21 cellular contexts compared by ENCODE assay signal in genomic region chr5:36796171-36796570, GRCh38.
DNase-seq lines count a peak whose midpoint lies in the region; ATAC-seq and TF ChIP-seq lines count a peak whose summit lies in the region.
"Had no signal": no experiment of that assay in that cellular context is flagged by ENCODE, and none has a peak within 500 bp of the region (broad histone marks: within the 10 kb centered on the region; RNA-seq: fewer than 3 reads in every experiment).

No MANE protein-coding gene starts in this region.

- no peak overlapping the region for H3K4ac ChIP-seq in IMR-90 (ENCODE audit: low read depth, low read length)

- no peaks in the 10 kb centered on the region for H3K36me3 ChIP-seq in BLaER1 treated with 17β-estradiol and CSF1 and Interleukin-3, amounts not matched to agents 10 nM and 100 nM
- H3K36me3 ChIP-seq in IMR-90 (ENCODE audit: control insufficient read depth, insufficient read depth, low read length), result no peaks in the 10 kb centered on the region
- H3K36me3 ChIP-seq: MG63 had no signal

- CTCF ChIA-PET in IMR-90 (lab: Yijun Ruan, JAX), result no interaction called here

- no peak overlapping the region for H2AK5ac ChIP-seq in IMR-90 (ENCODE audit: low read depth, low read length)

- intact Hi-C loops in IMR-90 (cut with micrococcal nuclease), result no loop called here

- H3K9me3 ChIP-seq in BLaER1 treated with 17β-estradiol and CSF1 and Interleukin-3, amounts not matched to agents 10 nM and 100 nM (replicated peaks in 1 of 11), result no peaks in the 10 kb centered on the region
- no peaks in the 10 kb centered on the region for H3K9me3 ChIP-seq in IMR-90 (ENCODE audit: control insufficient read depth, insufficient read depth, low read length)
- H3K9me3 ChIP-seq: MG63, SK-N-SH had no signal

- H3K14ac ChIP-seq in IMR-90 (replicated peaks; ENCODE audit: low read depth, low read length), result no peak overlapping the region

- no peak for TF ChIP-seq POLR2A in IMR-90 (IDR thresholded peaks at IDR 0.05; ENCODE audit: low read depth, low read length)

- H3K9me1 ChIP-seq in IMR-90 (ENCODE audit: insufficient read depth, low read length), result no peaks in the 10 kb centered on the region

- no peak overlapping the region for H4K8ac ChIP-seq in IMR-90 (ENCODE audit: low read depth in 2 of 2, low read length in 2 of 2)

- TF ChIP-seq CTCF in IMR-90 (conservative IDR thresholded peaks at IDR 0.05; ENCODE audit: low read depth, low read length) (no peak), astrocyte of the spinal cord (IDR thresholded peaks at IDR 0.05; ENCODE audit: low read depth, low read length) (no peak)

- no peak overlapping the region for H3K23ac ChIP-seq in IMR-90 (ENCODE audit: low read depth, low read length)

- in situ Hi-C loops in IMR-90 (cut with MboI; ENCODE audit: low sequenced_read_pairs), result no loop called here
- in situ Hi-C loops in astrocyte of the spinal cord (cut with HindIII; ENCODE audit: low sequenced_read_pairs), result no loop called here

- H3K4me2 ChIP-seq in BLaER1 treated with 17β-estradiol and CSF1 and Interleukin-3, amounts not matched to agents 10 nM and 100 nM, result peak overlapping the region in 7 of 11 experiments; percentile 22 to 49 (median 30); a peak in 9 of 22 replicates
- peak overlapping the region; percentile 54; the same call in 1 of the 2 replicates for H3K4me2 ChIP-seq in IMR-90 (ENCODE audit: low read depth, low read length)
- H3K4me2 ChIP-seq: SK-N-SH had no signal

- 20% methylated on average over 1 of the region's 3 CpGs; no CpG with 5 or more reads in 1 of the 2 experiments for WGBS in IMR-90 (ENCODE audit: extremely low coverage in 2 of 2, insufficient read length in 1 of 2), 2 experiments

- H3K56ac ChIP-seq in IMR-90 (ENCODE audit: extremely low read depth, insufficient read depth, low read length), result no peak overlapping the region

- DNase-seq in IMR-90 (no peak), astrocyte of the spinal cord (ENCODE audit: low read depth, low spot score) (peak; percentile 5), myocyte (ENCODE audit: low read depth) (peak; percentile 87), NCI-H748 (lab: John Stamatoyannopoulos, UW; ENCODE audit: unreplicated experiment) (no peak), NOMO-1 (lab: John Stamatoyannopoulos, UW; ENCODE audit: unreplicated experiment in 2 of 2) (no peak)
- DNase-seq: ACHN, DND-41, GDM1, H9, MG63, NCI-H1048, NCI-H1436, NCI-H1930, NCI-H226, NCI-H524, RPMI8226, SHP77 treated with DMSO at 0.1 percent for 48 hours, SK-N-SH had no signal

- no peak overlapping the region for H2BK15ac ChIP-seq in IMR-90 (ENCODE audit: low read depth, low read length)

- H2BK5ac ChIP-seq in IMR-90 (ENCODE audit: low read depth, low read length, poor library complexity, severe bottlenecking), result no peak overlapping the region

- no peaks in the 10 kb centered on the region for H3K27me3 ChIP-seq in BLaER1 treated with 17β-estradiol and CSF1 and Interleukin-3, amounts not matched to agents 10 nM and 100 nM
- peaks cover 3% of the 10 kb centered on the region; the same call in 1 of the 2 replicates for H3K27me3 ChIP-seq in IMR-90 (ENCODE audit: control insufficient read depth, insufficient read depth, low read length)

- no peak overlapping the region for H4K91ac ChIP-seq in IMR-90 (ENCODE audit: insufficient read depth, low read depth, low read length)

- dilution Hi-C loops in IMR-90 (cut with HindIII; ENCODE audit: low sequenced_read_pairs, unreplicated experiment), result no loop called here

- H4K20me1 ChIP-seq in BLaER1 treated with 17β-estradiol and CSF1 and Interleukin-3, amounts not matched to agents 10 nM and 100 nM, result no peaks in the 10 kb centered on the region
- no peaks in the 10 kb centered on the region for H4K20me1 ChIP-seq in IMR-90 (ENCODE audit: insufficient read depth, low read length)

- POLR2A ChIA-PET in IMR-90 (lab: Charles Lee; ENCODE audit: unreplicated experiment), result no interaction called here

- BruUV-seq in IMR-90 (replicated peaks; lab: Mats Ljungman, UMichigan), result no TSS peak

- 0 out of 22 replicates have a peak overlapping the region, but pooled peaks of 1 of the 11 experiments have one; percentile 1 for H3K27ac ChIP-seq in BLaER1 treated with 17β-estradiol and CSF1 and Interleukin-3, amounts not matched to agents 10 nM and 100 nM
- H3K27ac ChIP-seq in IMR-90 (ENCODE audit: insufficient read depth, low read length), result no peak overlapping the region

- no peak overlapping the region for H3K4me3 ChIP-seq in BLaER1 treated with 17β-estradiol and CSF1 and Interleukin-3, amounts not matched to agents 10 nM and 100 nM
- no peak overlapping the region for H3K4me3 ChIP-seq in IMR-90 (ENCODE audit: insufficient read depth, low read depth, low read length)
- H3K4me3 ChIP-seq in astrocyte of the spinal cord (ENCODE audit: low read depth, low read length), result no peak overlapping the region
- H3K4me3 ChIP-seq: MG63 had no signal

- H3K9ac ChIP-seq in BLaER1 treated with 17β-estradiol and CSF1 and Interleukin-3, amounts not matched to agents 10 nM and 100 nM, result no peak overlapping the region
- no peak overlapping the region for H3K9ac ChIP-seq in IMR-90 (ENCODE audit: low read depth, low read length)
- H3K9ac ChIP-seq: SK-N-SH had no signal

- no peak overlapping the region for H4K5ac ChIP-seq in IMR-90 (ENCODE audit: low read depth, low read length)

- H3K4me1 ChIP-seq in BLaER1 treated with 17β-estradiol and CSF1 and Interleukin-3, amounts not matched to agents 10 nM and 100 nM, result peaks cover 0 to 18% (median 0%) of the 10 kb centered on the region in 10 experiments; a peak in 3 of 20 replicates
- no peaks in the 10 kb centered on the region for H3K4me1 ChIP-seq in IMR-90 (ENCODE audit: control insufficient read depth, insufficient read depth, low read length)

- no peak overlapping the region for H3K18ac ChIP-seq in IMR-90 (ENCODE audit: low read depth, low read length)

- H2AFZ ChIP-seq in IMR-90 (replicated peaks; ENCODE audit: low read length, poor library complexity), result no peak overlapping the region

- TF ChIP-seq RAD21 in IMR-90 (IDR thresholded peaks at IDR 0.05; ENCODE audit: low read length), result no peak

- ATAC-seq in IMR-90 (ENCODE audit: low read depth) (no peak), GM21723 (IDR thresholded peaks at IDR 0.05; ENCODE audit: unreplicated experiment) (no peak), GM18909 (IDR thresholded peaks at IDR 0.05; ENCODE audit: poor library complexity, unreplicated experiment) (no peak)

- no peak overlapping the region for H2BK20ac ChIP-seq in IMR-90 (ENCODE audit: low read depth, low read length)

- no peak overlapping the region for H2BK120ac ChIP-seq in IMR-90 (ENCODE audit: low read depth, low read length)

- no peak overlapping the region for H2AK9ac ChIP-seq in IMR-90 (replicated peaks; ENCODE audit: low read depth, low read length, poor library complexity)

- no peaks in the 10 kb centered on the region for H3K79me1 ChIP-seq in IMR-90 (ENCODE audit: low read depth in 1 of 2, low read length in 2 of 2)

TF ChIP-seq in IMR-90, 13 proteins besides CTCF, POLR2A, EP300 and RAD21:
- TF ChIP-seq FOS (IDR thresholded peaks at IDR 0.05; ENCODE audit: low read depth, low read length), result no peak
- TF ChIP-seq BHLHE40 (IDR thresholded peaks at IDR 0.05; ENCODE audit: low read depth, low read length), result no peak
- no peak for TF ChIP-seq CEBPB (IDR thresholded peaks at IDR 0.05; ENCODE audit: low read depth, low read length)
- no peak for TF ChIP-seq MAFK (IDR thresholded peaks at IDR 0.05; ENCODE audit: low read depth, low read length)
- TF ChIP-seq MAZ (IDR thresholded peaks at IDR 0.05; ENCODE audit: borderline replicate concordance, low read depth, low read length), result no peak
- TF ChIP-seq, protein P1, sequence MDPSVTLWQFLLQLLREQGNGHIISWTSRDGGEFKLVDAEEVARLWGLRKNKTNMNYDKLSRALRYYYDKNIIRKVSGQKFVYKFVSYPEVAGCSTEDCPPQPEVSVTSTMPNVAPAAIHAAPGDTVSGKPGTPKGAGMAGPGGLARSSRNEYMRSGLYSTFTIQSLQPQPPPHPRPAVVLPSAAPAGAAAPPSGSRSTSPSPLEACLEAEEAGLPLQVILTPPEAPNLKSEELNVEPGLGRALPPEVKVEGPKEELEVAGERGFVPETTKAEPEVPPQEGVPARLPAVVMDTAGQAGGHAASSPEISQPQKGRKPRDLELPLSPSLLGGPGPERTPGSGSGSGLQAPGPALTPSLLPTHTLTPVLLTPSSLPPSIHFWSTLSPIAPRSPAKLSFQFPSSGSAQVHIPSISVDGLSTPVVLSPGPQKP (IDR thresholded peaks at IDR 0.05; ENCODE audit: borderline replicate concordance, low read depth, low read length), result no peak
- TF ChIP-seq NFE2L2 (IDR thresholded peaks at IDR 0.05; ENCODE audit: low read depth, low read length), result no peak
- TF ChIP-seq SMC3 (IDR thresholded peaks at IDR 0.05; ENCODE audit: low read depth, low read length), result no peak
- TF ChIP-seq CHD1 (IDR thresholded peaks at IDR 0.05; ENCODE audit: low read depth, low read length), result no peak
- TF ChIP-seq MXI1 (IDR thresholded peaks at IDR 0.05; ENCODE audit: borderline replicate concordance, low read depth, low read length), result no peak

Comparison
In these comparisons a context has a peak if more than half of its experiments do, and no peak if none do; other contexts are left out.
1. DNase-seq: peak in astrocyte of the spinal cord (single experiment) and myocyte (single experiment); none in IMR-90 (single experiment), NCI-H748 (single experiment) and NOMO-1 (0 of 2).